24 cellular contexts compared by ENCODE assay signal in the genomic region with DNA sequence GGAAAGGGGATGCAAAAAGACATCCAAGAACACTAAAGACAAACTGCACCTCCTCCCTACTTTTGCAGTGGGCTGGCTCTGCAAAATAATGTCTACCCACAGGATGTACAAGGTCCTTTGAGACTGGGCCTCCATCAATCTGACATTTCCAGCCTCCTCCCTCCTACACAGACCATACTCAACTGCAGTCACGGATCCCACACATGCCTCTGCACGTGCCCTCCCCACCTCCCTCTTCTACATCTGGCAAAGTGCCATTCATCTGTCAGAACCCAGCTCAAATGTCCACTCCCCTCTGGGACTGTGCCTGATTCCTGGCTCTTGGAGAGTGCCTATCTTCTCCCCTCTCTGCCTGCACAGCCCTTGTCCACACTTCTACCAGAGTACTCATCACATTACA. TPM values are rescaled to one million over a fixed set of nuclear protein-coding genes. Genes with fewer than 3 reads are reported as not detected.
DNase-seq lines count a peak whose midpoint lies in the region; ATAC-seq, FAIRE-seq and TF ChIP-seq lines count a peak whose summit lies in the region.
"Had no signal": no experiment of that assay in that cellular context is flagged by ENCODE, and none has a peak within 500 bp of the region (broad histone marks: within the 10 kb centered on the region; RNA-seq: fewer than 3 reads in every experiment).

No MANE protein-coding gene starts in this region.

- intact Hi-C loops in gastrocnemius medialis (cut with DNase I; ENCODE audit: low total_unique reads) = no loop called here

- H3K4me1 ChIP-seq in gastrocnemius medialis = no peaks in the 10 kb centered on the region
- H3K4me1 ChIP-seq: Caco-2 had no signal

- no peaks in the 10 kb centered on the region for H3K9me3 ChIP-seq in gastrocnemius medialis
- H3K9me3 ChIP-seq: Caco-2 had no signal

- TF ChIP-seq CTCF in gastrocnemius medialis (IDR thresholded peaks at IDR 0.05 in 4 of 5, conservative IDR thresholded peaks at IDR 0.05 in 1 of 5) = no peak

- H3K27me3 ChIP-seq in gastrocnemius medialis = no peaks in the 10 kb centered on the region

- DNase-seq in DMS 273 (lab: John Stamatoyannopoulos, UW; ENCODE audit: unreplicated experiment) (peak; percentile 43), DMS 273 treated with DMSO at 0.1 percent for 48 hours (lab: John Stamatoyannopoulos, UW) (no peak), GM19239 (ENCODE audit: insufficient read length, low spot score) (no peak), NCI-H345 (lab: John Stamatoyannopoulos, UW) (peak; percentile 28), left kidney (ENCODE audit: low read depth, low spot score) (peak; percentile 39), amygdala (lab: John Stamatoyannopoulos, UW) (no peak), globus pallidus (ENCODE audit: low spot score) (no peak), gastrocnemius medialis (no peak)
- DNase-seq: Caco-2; CD4-positive, CD25-positive, alpha-beta regulatory T cell; DND-41; Kasumi-1; MM.1S; NCI-H146; NCI-H2081 treated with DMSO at 0.1 percent for 48 hours; NCI-H446 had no signal

- no peak overlapping the region for H3K4me3 ChIP-seq in gastrocnemius medialis
- H3K4me3 ChIP-seq: GM23248 had no signal

- peak; percentile 44 for FAIRE-seq in GM19239 (lab: Jason Lieb, UNC)
- FAIRE-seq: G401.6, HTR-8/SVneo had no signal

- no peaks in the 10 kb centered on the region for H3K36me3 ChIP-seq in gastrocnemius medialis

- no peak for TF ChIP-seq POLR2A in gastrocnemius medialis (IDR thresholded peaks at IDR 0.05)

- ATAC-seq in gastrocnemius medialis = no peak
- ATAC-seq: HCT116 had no signal

- in situ Hi-C loops in gastrocnemius medialis (cut with MboI; ENCODE audit: low sequenced_read_pairs in 4 of 4) = no loop called here

- no peak overlapping the region for H3K27ac ChIP-seq in gastrocnemius medialis
- H3K27ac ChIP-seq: 22Rv1, GM23248, HL-60, RWPE1 had no signal

RNA-seq across cellular contexts. Expression of gene CHRDL1, which starts 50.3 kb away (rescaled TPM):
- 1 to 10 TPM; 2.7 to 5.5 (median 3.0) TPM for total RNA-seq in gastrocnemius medialis
- total RNA-seq: B cell; Caco-2; CD4-positive, CD25-positive, alpha-beta regulatory T cell; GM23248 had no signal

Comparison
In these comparisons a context has a peak if more than half of its experiments do, and no peak if none do; other contexts are left out.
1. DNase-seq: peak in DMS 273 (single experiment), NCI-H345 (single experiment) and left kidney (single experiment); none in DMS 273 treated with DMSO at 0.1 percent for 48 hours (single experiment), GM19239 (single experiment), amygdala (0 of 56), globus pallidus (single experiment) and gastrocnemius medialis (0 of 2).